ENCODE assay signal across 26 cellular contexts in genomic region chr3:177421176-177421782, GRCh38.
A peak's percentile ranks its signal among the peaks of the same experiment; 100 is the strongest.
DNase-seq lines count a peak whose midpoint lies in the region; ATAC-seq, FAIRE-seq and TF ChIP-seq lines count a peak whose summit lies in the region.
"Had no signal": no experiment of that assay in that cellular context is flagged by ENCODE, and none has a peak within 500 bp of the region (broad histone marks: within the 10 kb centered on the region; RNA-seq: fewer than 3 reads in every experiment).

No MANE protein-coding gene starts in this region.

- H3K4me3 ChIP-seq in A549 (no peak overlapping the region), prostate gland (no peak overlapping the region), GM23248 (no peak overlapping the region)
- H3K4me3 ChIP-seq: ovary, SJSA1, spleen, suprapubic skin had no signal

- no peaks in the 10 kb centered on the region for H3F3A ChIP-seq in GM23248 (ENCODE audit: insufficient read depth)

- H3K9me3 ChIP-seq in A549 (no peaks in the 10 kb centered on the region), prostate gland (no peaks in the 10 kb centered on the region), GM23248 (ENCODE audit: low read depth) (no peaks in the 10 kb centered on the region)
- H3K9me3 ChIP-seq: ovary, SJSA1, spleen, suprapubic skin had no signal

- CTCF ChIA-PET in A549 (lab: Yijun Ruan, JAX), result no interaction called here

- TF ChIP-seq POLR2A in A549 (IDR thresholded peaks at IDR 0.05; ENCODE audit: low read length), result no peak
- no peak for TF ChIP-seq POLR2A in prostate gland (IDR thresholded peaks at IDR 0.05)

- no peaks in the 10 kb centered on the region for H3K79me2 ChIP-seq in GM23248 (ENCODE audit: insufficient read depth)

- H3K27me3 ChIP-seq in prostate gland (replicated peaks; ENCODE audit: insufficient read depth) (no peaks in the 10 kb centered on the region), GM23248 (replicated peaks; ENCODE audit: insufficient read depth) (no peaks in the 10 kb centered on the region)
- H3K27me3 ChIP-seq: foreskin keratinocyte, ovary, SJSA1, spleen, suprapubic skin had no signal

- WGBS in A549 (ENCODE audit: missing lambda C conversion rate), result 54% methylated on average over 2 of the region's 3 CpGs
- 71% methylated on average over 3 of the region's 3 CpGs for WGBS in prostate gland
- WGBS in GM23248 (ENCODE audit: low coverage in 1 of 2, low lambda C conversion rate in 2 of 2, missing lambda C conversion rate in 2 of 2), 2 experiments, result 57 to 59% methylated on average over 3 of the region's 3 CpGs

- H3K4me1 ChIP-seq in A549, result peaks cover 12% of the 10 kb centered on the region; the same call in 2 of the 3 replicates
- H3K4me1 ChIP-seq in prostate gland (replicated peaks), result no peaks in the 10 kb centered on the region
- H3K4me1 ChIP-seq in GM23248 (ENCODE audit: insufficient read depth), result 0 out of 2 replicates have a peak, but pooled peaks cover 11% of the 10 kb centered on the region

- no peak for FAIRE-seq in A549 (lab: Jason Lieb, UNC)
- FAIRE-seq: A204.1, G401.6 had no signal

- TF ChIP-seq RAD21 in A549 (conservative IDR thresholded peaks at IDR 0.05 in 1 of 2, IDR thresholded peaks at IDR 0.05 in 1 of 2), result no peak

- POLR2A ChIA-PET in A549 (lab: Yijun Ruan, JAX), result no interaction called here

- no peak for ATAC-seq in A549
- ATAC-seq: effector memory CD8-positive, alpha-beta T cell had no signal

- no peaks in the 10 kb centered on the region for H3K9me2 ChIP-seq in GM23248 (ENCODE audit: insufficient read depth)

- no peak for DNase-seq in A549 (ENCODE audit: low read depth in 1 of 2, low spot score in 1 of 2)
- DNase-seq in M059J (ENCODE audit: low read depth), result peak; percentile 38
- DNase-seq in fibroblast of gingiva (ENCODE audit: low read depth), result peak; percentile 42
- DNase-seq in prostate gland (ENCODE audit: low spot score), result no peak
- DNase-seq in NCI-H345 (lab: John Stamatoyannopoulos, UW), result no peak
- no peak for DNase-seq in GM23248
- no peak for DNase-seq in activated CD4-positive, CD25-positive, alpha-beta regulatory T cell (lab: John Stamatoyannopoulos, UW)
- no peak for DNase-seq in DMS53 (lab: John Stamatoyannopoulos, UW)
- DNase-seq: activated CD4-positive, alpha-beta memory T cell treated with anti-CD3 and anti-CD28 coated beads, Interleukin-2, amount 10 ng/mL, durations not matched to agents 7 days and 5 days; activated CD8-positive, alpha-beta memory T cell treated with anti-CD3 and anti-CD28 coated beads, Interleukin-2, amount 50 U/mL, for 48 hours; AML-193; cortex of kidney; effector memory CD8-positive, alpha-beta T cell; H7; NCI-H1048; NCI-H1694 treated with DMSO at 0.1 percent for 48 hours; NCI-H526; ovary; retina; spleen; T-helper 1 cell had no signal

- in situ Hi-C loops in GM23248 (cut with MboI), result no loop called here

- H3K27ac ChIP-seq in A549, result peak overlapping the region; percentile 31 to 35; a peak in 3 of 6 replicates
- H3K27ac ChIP-seq in prostate gland, result peak overlapping the region; percentile 65 to 68
- H3K27ac ChIP-seq in GM23248, result no peak overlapping the region
- H3K27ac ChIP-seq: foreskin keratinocyte, ovary, SJSA1, spleen had no signal

- H3K4me2 ChIP-seq in A549, result peak overlapping the region; percentile 44; the same call in 1 of the 3 replicates
- H3K4me2 ChIP-seq in GM23248 (ENCODE audit: unreplicated experiment), result no peak overlapping the region

- H2AFZ ChIP-seq in GM23248, result no peak overlapping the region

- intact Hi-C loops in prostate gland (cut with DNase I), result no loop called here

- TF ChIP-seq EP300 in A549 (IDR thresholded peaks at IDR 0.05), result no peak

- no peaks in the 10 kb centered on the region for H4K20me1 ChIP-seq in GM23248 (ENCODE audit: insufficient read depth)

- TF ChIP-seq CTCF in A549 (IDR thresholded peaks at IDR 0.05) (no peak), prostate gland (IDR thresholded peaks at IDR 0.05) (no peak)

- H3K9ac ChIP-seq in GM23248, result no peak overlapping the region

- no peaks in the 10 kb centered on the region for H3K36me3 ChIP-seq in prostate gland
- H3K36me3 ChIP-seq in GM23248 (ENCODE audit: low read depth), result no peaks in the 10 kb centered on the region
- H3K36me3 ChIP-seq: ovary, SJSA1, spleen, suprapubic skin had no signal

TF ChIP-seq in A549, 52 proteins besides CTCF, POLR2A, EP300 and RAD21:
- no peak for TF ChIP-seq FOXS1 (CRISPR knock-in tag; IDR thresholded peaks at IDR 0.05)
- TF ChIP-seq PHF8 (IDR thresholded peaks at IDR 0.05; ENCODE audit: borderline replicate concordance, low read depth), result no peak
- no peak for TF ChIP-seq MAFK (IDR thresholded peaks at IDR 0.05; ENCODE audit: partially characterized antibody)
- TF ChIP-seq NR3C1 (IDR thresholded peaks at IDR 0.05), result no peak
- TF ChIP-seq JUNB (IDR thresholded peaks at IDR 0.05), result no peak
- TF ChIP-seq RNF2 (IDR thresholded peaks at IDR 0.05; ENCODE audit: borderline replicate concordance, low read depth), result no peak
- TF ChIP-seq ZNF302 (CRISPR knock-in tag; IDR thresholded peaks at IDR 0.05), result no peak
- TF ChIP-seq HMGXB4 (CRISPR knock-in tag; IDR thresholded peaks at IDR 0.05; ENCODE audit: borderline replicate concordance), result no peak
- TF ChIP-seq EHMT2 (IDR thresholded peaks at IDR 0.05; ENCODE audit: low read depth), result no peak
- TF ChIP-seq HDAC2 (IDR thresholded peaks at IDR 0.05), result no peak
- TF ChIP-seq MYC (IDR thresholded peaks at IDR 0.05; ENCODE audit: borderline replicate concordance, low read length), result no peak
- TF ChIP-seq TP53 (CRISPR knock-in tag; IDR thresholded peaks at IDR 0.05), result no peak
- no peak for TF ChIP-seq JUN (IDR thresholded peaks at IDR 0.05)
- TF ChIP-seq CHD2 (IDR thresholded peaks at IDR 0.05; ENCODE audit: low read length, partially characterized antibody), result no peak
- no peak for TF ChIP-seq MAZ (IDR thresholded peaks at IDR 0.05; ENCODE audit: borderline replicate concordance, low read depth, low read length)
- no peak for TF ChIP-seq TFCP2L1 (CRISPR knock-in tag; IDR thresholded peaks at IDR 0.05)
TF ChIP-seq in A549: peak in this region for 0.

Comparison
In these comparisons a context has a peak if more than half of its experiments do, and no peak if none do; other contexts are left out.
1. DNase-seq: peak in M059J (single experiment) and fibroblast of gingiva (single experiment); none in A549 (0 of 2), prostate gland (single experiment), NCI-H345 (single experiment), GM23248 (single experiment), activated CD4-positive, CD25-positive, alpha-beta regulatory T cell (0 of 4) and DMS53 (single experiment).